Comparison of ENCODE assay signal across 8 cellular contexts in the genomic region with DNA sequence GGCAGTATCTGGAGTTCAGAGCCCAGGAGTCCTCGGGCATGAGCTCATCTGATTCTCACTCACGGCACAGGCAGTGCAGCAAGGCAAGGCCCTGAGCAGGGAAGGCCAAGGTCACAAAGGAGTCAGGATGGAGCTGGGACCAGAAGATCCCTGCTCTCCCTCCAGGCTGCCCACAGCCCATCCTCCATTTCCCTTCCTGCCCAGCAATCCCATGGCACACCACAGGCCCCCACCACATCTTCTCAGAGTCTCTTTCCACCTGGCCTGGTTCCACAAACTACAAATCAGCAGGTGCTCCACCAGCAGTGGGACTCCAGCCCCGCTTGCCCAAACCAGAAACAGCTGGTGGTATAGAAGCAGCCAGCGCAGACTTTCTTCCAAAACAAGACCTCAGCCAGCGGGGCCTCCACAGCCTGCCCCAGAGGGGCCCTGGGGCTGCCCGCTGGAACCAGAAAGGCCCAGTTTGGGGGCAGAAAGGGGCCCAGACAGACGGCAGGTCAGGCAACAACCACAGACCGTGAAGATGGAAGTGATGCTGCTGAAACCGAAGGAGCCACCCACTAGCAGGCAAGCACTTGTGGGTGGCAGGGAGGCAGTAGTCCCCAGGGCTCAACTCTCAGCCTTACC. TPM values are rescaled to one million over a fixed set of nuclear protein-coding genes. Genes with fewer than 3 reads are reported as not detected.
DNase-seq lines count a peak whose midpoint lies in the region; ATAC-seq, FAIRE-seq and TF ChIP-seq lines count a peak whose summit lies in the region.

No MANE protein-coding gene starts in this region.

- no peaks in the 10 kb centered on the region for H3K9me3 ChIP-seq in left ventricle myocardium inferior (replicated peaks)
- no peaks in the 10 kb centered on the region for H3K9me3 ChIP-seq in stomach smooth muscle (ENCODE audit: control insufficient read depth in 2 of 2, low read length in 2 of 2)

- no peak for FAIRE-seq in D721Med (lab: Jason Lieb, UNC)

- intact Hi-C loops in left ventricle myocardium inferior (cut with micrococcal nuclease), result no loop called here

- H3K9ac ChIP-seq in stomach smooth muscle (ENCODE audit: low read length in 2 of 2), result no peak overlapping the region

- ATAC-seq in GM18517 (IDR thresholded peaks at IDR 0.05; ENCODE audit: unreplicated experiment) (peak; percentile 65), GM21717 (IDR thresholded peaks at IDR 0.05; ENCODE audit: unreplicated experiment) (peak; percentile 54), left lobe of liver (no peak)

- no peak for TF ChIP-seq CTCF in left ventricle myocardium inferior (IDR thresholded peaks at IDR 0.05; ENCODE audit: borderline replicate concordance)
- no peak for TF ChIP-seq CTCF in D721Med (IDR thresholded peaks at IDR 0.05; ENCODE audit: insufficient read depth, missing control alignments)

- DNase-seq in NCI-H345 (lab: John Stamatoyannopoulos, UW), result peak; percentile 49
- DNase-seq in left ventricle myocardium inferior, result no peak
- no peak for DNase-seq in NOMO-1 treated with dmso at 0.1 percent for 144 hours (lab: John Stamatoyannopoulos, UW; ENCODE audit: unreplicated experiment)
- no peak for DNase-seq in D721Med (ENCODE audit: insufficient read length, low spot score)
- DNase-seq in left lobe of liver (ENCODE audit: low spot score), result no peak

- no peak overlapping the region for H3K4me3 ChIP-seq in left ventricle myocardium inferior
- peak overlapping the region in 1 of 2 donors; percentile 15 for H3K4me3 ChIP-seq in stomach smooth muscle (ENCODE audit: low read length in 2 of 2)

- H3K36me3 ChIP-seq in left ventricle myocardium inferior (no peaks in the 10 kb centered on the region), stomach smooth muscle (ENCODE audit: control insufficient read depth in 2 of 2, insufficient read depth in 2 of 2, low read length in 2 of 2) (peaks cover 4 to 6% of the 10 kb centered on the region in 2 donors)

- peaks cover 94% of the 10 kb centered on the region for H3K4me1 ChIP-seq in left ventricle myocardium inferior
- peaks cover 55% of the 10 kb centered on the region for H3K4me1 ChIP-seq in stomach smooth muscle (ENCODE audit: control insufficient read depth, insufficient read depth, low read length)

- peak overlapping the region; percentile 82 for H3K27ac ChIP-seq in left ventricle myocardium inferior (replicated peaks)
- H3K27ac ChIP-seq in stomach smooth muscle (ENCODE audit: low read length), result peak overlapping the region; percentile 31

- H3K27me3 ChIP-seq in left ventricle myocardium inferior (ENCODE audit: low read depth), result no peaks in the 10 kb centered on the region
- no peaks in the 10 kb centered on the region for H3K27me3 ChIP-seq in stomach smooth muscle (ENCODE audit: control insufficient read depth in 1 of 2, insufficient read depth in 2 of 2, low read length in 2 of 2)

RNA-seq across cellular contexts. Expression of a gene that starts 12.2 kb away (rescaled TPM):
- 131 TPM for total RNA-seq in left ventricle myocardium inferior
- total RNA-seq in left lobe of liver, result 74.5 TPM

RNA-seq across cellular contexts. Expression of a gene that starts 48.3 kb away (rescaled TPM):
- total RNA-seq in left ventricle myocardium inferior, result 744 TPM
- 199 TPM for total RNA-seq in left lobe of liver
